Comparison of ENCODE assay signal across 17 cellular contexts in genomic region chr18:10060469-10060782, GRCh38.
DNase-seq lines count a peak whose midpoint lies in the region; ATAC-seq and TF ChIP-seq lines count a peak whose summit lies in the region.
"Had no signal": no experiment of that assay in that cellular context is flagged by ENCODE, and none has a peak within 500 bp of the region (broad histone marks: within the 10 kb centered on the region; RNA-seq: fewer than 3 reads in every experiment).

No MANE protein-coding gene starts in this region.

- intact Hi-C loops in left ventricle myocardium inferior (cut with micrococcal nuclease) = no loop called here

- H3K36me3 ChIP-seq in left ventricle myocardium inferior = no peaks in the 10 kb centered on the region
- H3K36me3 ChIP-seq: ascending aorta, esophagus muscularis mucosa had no signal

- no peak for ATAC-seq in GM18868 (IDR thresholded peaks at IDR 0.05; ENCODE audit: unreplicated experiment)
- no peak for ATAC-seq in stimulated activated naive CD8-positive, alpha-beta T cell treated with anti-CD3 and anti-CD28 coated beads, Interleukin-15, amount 100 ng/mL, for 72 hours
- ATAC-seq: stimulated activated naive CD8-positive, alpha-beta T cell treated with anti-CD3 and anti-CD28 coated beads, Interleukin-15, Interleukin-2, amounts not matched to agents 100 U/mL and 50 U/mL, for 24 hours had no signal

- no peak overlapping the region for H3K4me3 ChIP-seq in left ventricle myocardium inferior
- H3K4me3 ChIP-seq: ascending aorta had no signal

- H3K27ac Mint-ChIP-seq in stimulated activated naive CD8-positive, alpha-beta T cell treated with anti-CD3 and anti-CD28 coated beads, Interleukin-15, amount 100 ng/mL, for 72 hours = no peak overlapping the region
- H3K27ac Mint-ChIP-seq: T-helper 2 cell treated with Interferon-gamma antibody and Interleukin-4, amounts not matched to agents 5 μg/mL and 100 μg/mL, for 36 hours had no signal

- TF ChIP-seq CTCF in left ventricle myocardium inferior (IDR thresholded peaks at IDR 0.05; ENCODE audit: borderline replicate concordance) = no peak

- no peak overlapping the region for H3K4me3 Mint-ChIP-seq in stimulated activated naive CD8-positive, alpha-beta T cell treated with anti-CD3 and anti-CD28 coated beads, Interleukin-15, amount 100 ng/mL, for 72 hours
- H3K4me3 Mint-ChIP-seq: T-helper 2 cell treated with Interferon-gamma antibody and Interleukin-4, amounts not matched to agents 5 μg/mL and 100 μg/mL, for 36 hours had no signal

- peaks cover 19% of the 10 kb centered on the region for H3K4me1 Mint-ChIP-seq in stimulated activated naive CD8-positive, alpha-beta T cell treated with anti-CD3 and anti-CD28 coated beads, Interleukin-15, amount 100 ng/mL, for 72 hours

- H3K27me3 Mint-ChIP-seq in stimulated activated naive CD8-positive, alpha-beta T cell treated with anti-CD3 and anti-CD28 coated beads, Interleukin-15, amount 100 ng/mL, for 72 hours = peaks cover 16% of the 10 kb centered on the region

- H3K4me1 ChIP-seq in left ventricle myocardium inferior = peaks cover 62% of the 10 kb centered on the region

- no peaks in the 10 kb centered on the region for H3K9me3 ChIP-seq in left ventricle myocardium inferior (replicated peaks)
- H3K9me3 ChIP-seq: ascending aorta, esophagus muscularis mucosa had no signal

- peak overlapping the region; percentile 62 for H3K27ac ChIP-seq in angular gyrus (ENCODE audit: low read depth, low read length)
- H3K27ac ChIP-seq in left ventricle myocardium inferior (replicated peaks) = peak overlapping the region; percentile 64
- H3K27ac ChIP-seq: ascending aorta had no signal

- no peaks in the 10 kb centered on the region for H3K9me3 Mint-ChIP-seq in stimulated activated naive CD8-positive, alpha-beta T cell treated with anti-CD3 and anti-CD28 coated beads, Interleukin-15, amount 100 ng/mL, for 72 hours
- H3K9me3 Mint-ChIP-seq: T-helper 2 cell treated with Interferon-gamma antibody and Interleukin-4, amounts not matched to agents 5 μg/mL and 100 μg/mL, for 36 hours had no signal

- DNase-seq in Ammon's horn (ENCODE audit: low spot score) (peak; percentile 62), left ventricle myocardium inferior (no peak), nucleus accumbens (lab: John Stamatoyannopoulos, UW) (peak in 35 of 56 donors; percentile 8 to 54 (median 35)), H4 (ENCODE audit: low spot score) (no peak), NK-92 (lab: John Stamatoyannopoulos, UW; ENCODE audit: unreplicated experiment) (no peak)
- no peak for DNase-seq in stimulated activated naive CD8-positive, alpha-beta T cell treated with anti-CD3 and anti-CD28 coated beads, Interleukin-15, amount 100 ng/mL, for 72 hours
- DNase-seq: ACHN; activated CD4-positive, alpha-beta T cell treated with anti-CD3 and anti-CD28 coated beads for 1 hour; activated gamma-delta T cell; COR-L47; kidney; stimulated activated naive CD8-positive, alpha-beta T cell treated with anti-CD3 and anti-CD28 coated beads, Interleukin-15, Interleukin-2, amounts not matched to agents 100 U/mL and 50 U/mL, for 24 hours had no signal

- H3K27me3 ChIP-seq in left ventricle myocardium inferior (ENCODE audit: low read depth) = no peaks in the 10 kb centered on the region
- H3K27me3 ChIP-seq: ascending aorta, esophagus muscularis mucosa had no signal

Comparison
In these comparisons a context has a peak if more than half of its experiments do, and no peak if none do; other contexts are left out.
1. DNase-seq: peak in Ammon's horn (single experiment) and nucleus accumbens (35 of 56); none in left ventricle myocardium inferior (single experiment), stimulated activated naive CD8-positive, alpha-beta T cell treated with anti-CD3 and anti-CD28 coated beads, Interleukin-15, amount 100 ng/mL, for 72 hours (0 of 2), H4 (single experiment) and NK-92 (single experiment).